In the genomic region with DNA sequence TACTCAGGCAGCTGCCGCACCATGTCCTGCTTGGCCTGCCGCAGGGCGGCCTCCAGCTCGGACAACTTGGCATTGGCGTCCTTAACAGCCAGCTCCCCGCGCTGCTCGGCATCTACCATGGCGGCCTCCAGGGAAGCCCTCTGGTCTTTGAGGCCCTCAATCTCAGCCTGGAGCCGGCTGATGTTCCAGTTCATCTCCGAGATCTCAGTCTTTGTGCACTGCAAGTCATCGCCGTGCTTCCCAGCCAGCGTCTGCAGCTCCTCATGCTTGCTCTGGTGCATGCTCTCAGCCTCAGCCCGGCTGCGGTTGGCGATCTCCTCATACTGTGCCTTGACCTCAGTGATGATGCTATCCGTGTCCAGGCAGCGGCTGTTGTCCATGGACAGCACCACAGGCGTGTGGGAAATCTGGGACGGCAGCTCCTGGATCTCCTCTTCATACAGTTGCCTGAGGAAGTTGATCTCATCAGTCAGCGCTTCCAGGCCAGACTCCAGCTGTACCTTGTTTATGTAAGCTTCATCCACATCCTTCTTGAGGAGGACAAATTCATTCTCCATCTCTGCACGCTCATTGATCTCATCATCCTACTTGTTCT, we compare ENCODE assay signal across 25 cellular contexts. TPM values are rescaled to one million over a fixed set of nuclear protein-coding genes. Genes with fewer than 3 reads are reported as not detected.
"Had no signal": no experiment of that assay in that cellular context is flagged by ENCODE, and none has a peak within 500 bp of the region (broad histone marks: within the 10 kb centered on the region; RNA-seq: fewer than 3 reads in every experiment).

No MANE protein-coding gene starts in this region.

- H3K4me3 Mint-ChIP-seq: activated CD4-positive, alpha-beta memory T cell treated with anti-CD3 and anti-CD28 coated beads for 36 hours; activated CD4-positive, alpha-beta T cell treated with anti-CD3 and anti-CD28 coated beads, Interleukin-2, amount 10 ng/mL, durations not matched to agents 24 days and 14 days; activated naive CD4-positive, alpha-beta T cell treated with anti-CD3 and anti-CD28 coated beads for 36 hours; activated naive CD8-positive, alpha-beta T cell treated with anti-CD3 and anti-CD28 coated beads for 36 hours; effector memory CD8-positive, alpha-beta T cell; naive thymus-derived CD4-positive, alpha-beta T cell; neural crest cell had no signal

- DNase-seq: activated CD4-positive, alpha-beta memory T cell treated with anti-CD3 and anti-CD28 coated beads for 36 hours; activated CD4-positive, alpha-beta T cell treated with anti-CD3 and anti-CD28 coated beads, Interleukin-2, amount 10 ng/mL, durations not matched to agents 24 days and 14 days; activated CD4-positive, CD25-positive, alpha-beta regulatory T cell treated with anti-CD3 and anti-CD28 coated beads, Interleukin-2, amount 50 U/mL, for 72 hours; activated effector memory CD4-positive, alpha-beta T cell treated with anti-CD3 and anti-CD28 coated beads, Interleukin-2, amount 50 U/mL, for 16 hours; activated naive CD4-positive, alpha-beta T cell treated with anti-CD3 and anti-CD28 coated beads for 36 hours; activated naive CD8-positive, alpha-beta T cell treated with anti-CD3 and anti-CD28 coated beads for 36 hours; activated T-cell treated with anti-CD3 and anti-CD28 coated beads for 4 hours; colonic mucosa; effector memory CD8-positive, alpha-beta T cell; foreskin fibroblast; hippocampal formation; left cardiac atrium; mammary epithelial cell; midbrain; naive thymus-derived CD4-positive, alpha-beta T cell; occipital lobe; spleen; stimulated activated CD4-positive, alpha-beta T cell treated with anti-CD3 and anti-CD28 coated beads, Interleukin-2, amount 100 ng/mL, for 48 hours; stimulated activated naive CD4-positive, alpha-beta T cell treated with Interleukin-2 at 50 U/mL for 16 hours; T-helper 2 cell; testis; transverse colon had no signal

- H3K9me3 Mint-ChIP-seq: activated CD4-positive, alpha-beta memory T cell treated with anti-CD3 and anti-CD28 coated beads for 36 hours; effector memory CD8-positive, alpha-beta T cell; neural crest cell had no signal

- H3K36me3 Mint-ChIP-seq: activated CD4-positive, alpha-beta memory T cell treated with anti-CD3 and anti-CD28 coated beads for 36 hours had no signal

- H3K27ac ChIP-seq: colonic mucosa, spleen, testis, transverse colon had no signal

- H3K36me3 ChIP-seq: colonic mucosa, spleen, transverse colon had no signal

- H3K27me3 ChIP-seq: colonic mucosa, testis, transverse colon had no signal

- H3K27me3 Mint-ChIP-seq: activated CD4-positive, alpha-beta memory T cell treated with anti-CD3 and anti-CD28 coated beads for 36 hours; activated CD4-positive, alpha-beta T cell treated with anti-CD3 and anti-CD28 coated beads, Interleukin-2, amount 10 ng/mL, durations not matched to agents 24 days and 14 days; activated naive CD8-positive, alpha-beta T cell treated with anti-CD3 and anti-CD28 coated beads for 36 hours; effector memory CD8-positive, alpha-beta T cell; naive thymus-derived CD4-positive, alpha-beta T cell had no signal

- ATAC-seq: effector memory CD8-positive, alpha-beta T cell; left cardiac atrium; naive thymus-derived CD4-positive, alpha-beta T cell; right cardiac atrium had no signal

- H3K4me1 Mint-ChIP-seq: neural crest cell had no signal

- H3K4me3 ChIP-seq: colonic mucosa, spleen, transverse colon had no signal

- H3K27ac Mint-ChIP-seq: activated CD4-positive, alpha-beta memory T cell treated with anti-CD3 and anti-CD28 coated beads for 36 hours; activated CD4-positive, alpha-beta T cell treated with anti-CD3 and anti-CD28 coated beads, Interleukin-2, amount 10 ng/mL, durations not matched to agents 24 days and 14 days; activated naive CD4-positive, alpha-beta T cell treated with anti-CD3 and anti-CD28 coated beads for 36 hours; activated naive CD8-positive, alpha-beta T cell treated with anti-CD3 and anti-CD28 coated beads for 36 hours; effector memory CD8-positive, alpha-beta T cell; naive thymus-derived CD4-positive, alpha-beta T cell had no signal

RNA-seq across cellular contexts. Expression of gene PSTPIP1, which starts 15.5 kb away (rescaled TPM):
- total RNA-seq: endothelial cell of umbilical vein had no signal
